Comparison of ENCODE assay signal across 8 cellular contexts in the genomic region with DNA sequence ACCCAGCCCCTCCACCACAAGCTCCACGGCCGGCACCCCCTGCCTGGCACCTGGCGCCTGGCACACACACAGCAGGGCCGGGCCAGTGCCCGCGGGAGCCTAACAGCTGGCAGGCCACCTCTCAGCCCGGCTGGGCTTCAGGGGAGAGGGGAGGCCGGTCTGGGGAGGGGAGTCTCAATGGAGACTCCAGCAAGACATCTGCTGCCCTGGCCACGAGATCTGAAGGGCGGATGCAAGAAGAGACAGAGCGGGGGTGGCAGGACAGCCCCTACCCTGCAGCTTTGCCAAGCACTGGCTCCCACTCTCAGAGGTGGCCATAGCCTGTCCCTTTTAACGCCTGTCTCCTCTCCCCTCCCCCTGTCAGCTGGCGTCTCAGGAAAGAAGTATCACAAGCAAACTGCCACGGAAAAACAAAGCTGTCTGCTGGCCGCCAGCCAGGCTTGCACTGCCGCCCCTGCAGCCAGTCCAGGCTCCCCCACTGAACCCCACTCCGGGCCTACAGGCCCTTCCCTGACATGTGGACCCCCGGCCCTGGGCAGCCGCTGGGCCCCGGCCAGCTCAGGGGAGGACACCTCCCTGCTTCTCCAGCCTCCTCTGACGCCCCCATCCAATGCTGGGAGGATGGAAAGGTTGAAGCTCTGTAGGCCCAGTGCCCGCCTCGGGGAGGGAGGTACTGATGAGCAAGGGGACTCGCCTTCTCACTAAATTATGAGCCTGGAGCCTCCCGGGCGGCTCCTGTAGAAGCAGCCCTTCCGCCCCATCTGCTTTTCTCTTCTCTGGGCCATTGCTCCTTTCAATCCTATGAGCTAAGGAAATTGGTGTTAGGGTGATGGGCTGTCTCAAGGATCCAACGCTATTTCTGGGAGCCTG.
A peak's percentile ranks its signal among the peaks of the same experiment; 100 is the strongest.
DNase-seq lines count a peak whose midpoint lies in the region; ATAC-seq, FAIRE-seq and TF ChIP-seq lines count a peak whose summit lies in the region.

No MANE protein-coding gene starts in this region.

- intact Hi-C loops in uterus (cut with DNase I; ENCODE audit: low total_unique reads): no loop called here

- no peak for TF ChIP-seq CTCF in cardiac fibroblast (IDR thresholded peaks at IDR 0.05; ENCODE audit: low read depth, low read length)
- TF ChIP-seq CTCF in uterus (IDR thresholded peaks at IDR 0.05): no peak

- DNase-seq in NCI-H748 (lab: John Stamatoyannopoulos, UW; ENCODE audit: unreplicated experiment) (peak; percentile 50), NCI-H748 treated with DMSO at 0.1 percent for 48 hours (lab: John Stamatoyannopoulos, UW) (no peak), cardiac fibroblast (ENCODE audit: low read depth in 2 of 2) (peak; percentile 29 to 44), midbrain (lab: John Stamatoyannopoulos, UW) (peak; percentile 44), uterus (peak; percentile 75), NCI-H226 (no peak), GM19239 (ENCODE audit: insufficient read length, low spot score) (no peak)

- H3K27me3 ChIP-seq in uterus: no peaks in the 10 kb centered on the region

- peaks cover 10 to 20% of the 10 kb centered on the region in 2 donors for H3K4me1 ChIP-seq in uterus

- H3K27ac ChIP-seq in uterus: peak overlapping the region; percentile 89

- FAIRE-seq in GM19239 (lab: Jason Lieb, UNC): no peak

- ATAC-seq in HG03097 (IDR thresholded peaks at IDR 0.05; ENCODE audit: low FRiP score, unreplicated experiment): no peak

- no peaks in the 10 kb centered on the region for H3K36me3 ChIP-seq in uterus

- no peaks in the 10 kb centered on the region for H3K9me3 ChIP-seq in uterus

- TF ChIP-seq POLR2A in uterus (IDR thresholded peaks at IDR 0.05): no peak

- H3K4me3 ChIP-seq in cardiac fibroblast (replicated peaks in 1 of 2; ENCODE audit: low read depth in 2 of 2, low read length in 2 of 2): no peak overlapping the region
- H3K4me3 ChIP-seq in uterus: no peak overlapping the region

Comparison
In these comparisons a context has a peak if more than half of its experiments do, and no peak if none do; other contexts are left out.
1. DNase-seq: peak in NCI-H748 (single experiment), cardiac fibroblast (2 of 2), midbrain (single experiment) and uterus (2 of 2); none in NCI-H748 treated with DMSO at 0.1 percent for 48 hours (single experiment), NCI-H226 (single experiment) and GM19239 (single experiment).